In genomic region chr7:134720091-134720935, GRCh38 we compare ENCODE assay signal across 12 cellular contexts. TPM values are rescaled to one million over a fixed set of nuclear protein-coding genes. Genes with fewer than 3 reads are reported as not detected.
A peak's percentile ranks its signal among the peaks of the same experiment; 100 is the strongest.
DNase-seq lines count a peak whose midpoint lies in the region; ATAC-seq and TF ChIP-seq lines count a peak whose summit lies in the region.
"Had no signal": no experiment of that assay in that cellular context is flagged by ENCODE, and none has a peak within 500 bp of the region (broad histone marks: within the 10 kb centered on the region; RNA-seq: fewer than 3 reads in every experiment).

No MANE protein-coding gene starts in this region.

- H3K27me3 Mint-ChIP-seq in activated T-cell treated with anti-CD3 and anti-CD28 coated beads, Interleukin-2, amount 50 U/mL, for 72 hours (ENCODE audit: low read depth), result no peaks in the 10 kb centered on the region

- peaks cover 7% of the 10 kb centered on the region for H3K9me3 ChIP-seq in adipocyte (ENCODE audit: control insufficient read depth, low read length)
- H3K9me3 ChIP-seq in thoracic aorta, result no peaks in the 10 kb centered on the region

- intact Hi-C loops in posterior cingulate gyrus (cut with DNase I), result no loop called here

- H3K36me3 ChIP-seq in adipocyte (ENCODE audit: control insufficient read depth, insufficient read depth, low read length, severe bottlenecking), result no peaks in the 10 kb centered on the region
- no peaks in the 10 kb centered on the region for H3K36me3 ChIP-seq in thoracic aorta

- peak overlapping the region; percentile 48 to 68 for H3K27ac ChIP-seq in thoracic aorta
- H3K27ac ChIP-seq: foreskin keratinocyte had no signal

- H3K9ac ChIP-seq in adipocyte (ENCODE audit: low read length), result peak overlapping the region; percentile 58

- H3K27me3 ChIP-seq in adipocyte (replicated peaks; ENCODE audit: control insufficient read depth, insufficient read depth, low read length) (no peaks in the 10 kb centered on the region), thoracic aorta (replicated peaks; ENCODE audit: insufficient read depth) (no peaks in the 10 kb centered on the region)
- H3K27me3 ChIP-seq: foreskin keratinocyte had no signal

- H3K27ac Mint-ChIP-seq in activated T-cell treated with anti-CD3 and anti-CD28 coated beads, Interleukin-2, amount 50 U/mL, for 72 hours, result no peak overlapping the region
- H3K27ac Mint-ChIP-seq: activated naive CD4-positive, alpha-beta T cell treated with anti-CD3 and anti-CD28 coated beads, Interleukin-2, amount 50 U/mL, for 72 hours had no signal

- DNase-seq in adipocyte (ENCODE audit: low read depth), result peak; percentile 63
- DNase-seq in fibroblast of gingiva (ENCODE audit: low read depth), result peak; percentile 74
- peak; percentile 56 for DNase-seq in myocyte (ENCODE audit: low read depth)
- DNase-seq in thoracic aorta (ENCODE audit: low spot score), result no peak
- no peak for DNase-seq in activated T-cell treated with anti-CD3 and anti-CD28 coated beads, Interleukin-2, amount 50 U/mL, for 72 hours
- no peak for DNase-seq in A172 (ENCODE audit: low spot score)
- DNase-seq in posterior cingulate gyrus, result no peak
- DNase-seq: foreskin keratinocyte, NCI-H226, SHP77 had no signal

- no peaks in the 10 kb centered on the region for H3K9me3 Mint-ChIP-seq in activated T-cell treated with anti-CD3 and anti-CD28 coated beads, Interleukin-2, amount 50 U/mL, for 72 hours
- H3K9me3 Mint-ChIP-seq: activated naive CD4-positive, alpha-beta T cell treated with anti-CD3 and anti-CD28 coated beads, Interleukin-2, amount 50 U/mL, for 72 hours had no signal

- H3K4me1 Mint-ChIP-seq in activated T-cell treated with anti-CD3 and anti-CD28 coated beads, Interleukin-2, amount 50 U/mL, for 72 hours (ENCODE audit: low read depth), result peaks cover 8% of the 10 kb centered on the region

- H3K4me3 Mint-ChIP-seq in activated T-cell treated with anti-CD3 and anti-CD28 coated beads, Interleukin-2, amount 50 U/mL, for 72 hours, result no peak overlapping the region

- H3K4me3 ChIP-seq in adipocyte (ENCODE audit: low read length), result no peak overlapping the region
- no peak overlapping the region for H3K4me3 ChIP-seq in thoracic aorta

- peaks cover 0 to 3% of the 10 kb centered on the region in 2 donors for H3K36me3 Mint-ChIP-seq in activated T-cell treated with anti-CD3 and anti-CD28 coated beads, Interleukin-2, amount 50 U/mL, for 72 hours (ENCODE audit: insufficient read depth in 2 of 2)

- H3K4me1 ChIP-seq in adipocyte (ENCODE audit: control insufficient read depth, insufficient read depth, low read length), result peaks cover 35% of the 10 kb centered on the region
- peaks cover 13 to 44% of the 10 kb centered on the region in 2 donors for H3K4me1 ChIP-seq in thoracic aorta (ENCODE audit: control insufficient read depth in 1 of 2, low read depth in 2 of 2)
- H3K4me1 ChIP-seq: foreskin keratinocyte had no signal

- TF ChIP-seq CTCF in thoracic aorta (IDR thresholded peaks at IDR 0.05), result no peak

- ATAC-seq in thoracic aorta (ENCODE audit: insufficient number of reproducible peaks, low FRiP score, low read depth) (no peak), HG03135 (IDR thresholded peaks at IDR 0.05; ENCODE audit: unreplicated experiment) (no peak)
- ATAC-seq in activated T-cell treated with anti-CD3 and anti-CD28 coated beads, Interleukin-2, amount 50 U/mL, for 72 hours (replicated peaks in 1 of 2), result no peak
- ATAC-seq: activated naive CD4-positive, alpha-beta T cell treated with anti-CD3 and anti-CD28 coated beads, Interleukin-2, amount 50 U/mL, for 72 hours; foreskin keratinocyte had no signal

RNA-seq across cellular contexts. Expression of gene CALD1, which starts 59.1 kb away (rescaled TPM):
- 202 and 228 TPM in 2 replicates for total RNA-seq in myocyte
- polyA plus RNA-seq in myocyte (2012), result 947 TPM
- 1,000 to 10,000 TPM in 1 of 2 donors, 100 to 1,000 TPM in 1; 912 to 1,038 TPM for total RNA-seq in thoracic aorta
- total RNA-seq in activated T-cell treated with anti-CD3 and anti-CD28 coated beads, Interleukin-2, amount 50 U/mL, for 72 hours, result 10 to 100 TPM; 10.8 to 20.0 TPM
- total RNA-seq in A172 (2014; rRNA removed; shearing (Covaris generic)), result 83.9 and 99.8 TPM in 2 replicates

Comparison
In these comparisons a context has a peak if more than half of its experiments do, and no peak if none do; other contexts are left out.
1. DNase-seq: peak in adipocyte (single experiment), fibroblast of gingiva (single experiment) and myocyte (single experiment); none in thoracic aorta (single experiment), activated T-cell treated with anti-CD3 and anti-CD28 coated beads, Interleukin-2, amount 50 U/mL, for 72 hours (0 of 2), A172 (single experiment) and posterior cingulate gyrus (0 of 10).